Comparison of ENCODE assay signal across 8 cellular contexts in the genomic region with DNA sequence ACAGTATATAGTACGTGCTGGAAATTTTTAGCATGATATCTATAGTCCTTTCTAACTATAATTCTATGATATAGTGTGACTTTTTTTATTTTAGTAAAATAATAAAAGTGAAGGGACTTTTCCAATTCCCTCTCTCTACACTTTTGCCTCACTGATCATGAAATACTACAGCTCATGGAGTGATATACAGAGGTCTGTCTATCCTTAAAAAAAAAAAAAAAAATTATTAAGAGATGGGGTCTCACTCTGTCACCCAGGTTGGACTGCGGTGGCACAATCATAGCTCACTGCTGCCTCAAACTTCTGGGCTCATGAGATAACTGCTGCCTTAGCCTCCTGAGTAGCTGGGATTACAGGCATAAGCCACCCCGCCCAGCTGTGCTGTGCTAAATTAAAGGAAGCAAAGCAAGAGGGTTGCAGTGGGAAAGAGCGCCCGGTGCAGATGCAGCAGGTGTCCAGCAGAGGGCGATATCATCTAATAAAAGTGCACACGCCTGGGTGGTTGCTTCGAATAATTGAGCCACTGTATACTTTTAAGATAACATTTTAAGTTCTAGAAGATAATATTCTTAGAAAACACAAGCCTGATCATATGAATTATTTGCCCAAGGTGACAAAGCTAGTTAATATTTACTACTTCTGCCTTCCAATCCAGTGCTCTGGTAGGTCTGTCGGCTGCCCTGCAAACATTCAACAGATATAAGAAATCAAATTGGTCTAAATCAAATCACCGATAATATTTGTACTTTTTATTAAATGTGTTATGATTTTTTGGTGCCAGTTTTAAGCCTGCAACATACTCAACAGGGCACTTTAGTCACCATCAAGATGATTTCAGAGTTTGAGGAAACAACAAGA.
DNase-seq lines count a peak whose midpoint lies in the region; ATAC-seq lines count a peak whose summit lies in the region.

No MANE protein-coding gene starts in this region.

- no peaks in the 10 kb centered on the region for H3K36me3 ChIP-seq in effector memory CD4-positive, alpha-beta T cell (ENCODE audit: control insufficient read depth, insufficient read depth, low read length)

- peaks cover 2% of the 10 kb centered on the region for H3K4me1 ChIP-seq in effector memory CD4-positive, alpha-beta T cell (ENCODE audit: control insufficient read depth, insufficient read depth, low read length, poor library complexity, severe bottlenecking)

- H3K4me3 Mint-ChIP-seq in activated CD4-positive, alpha-beta memory T cell treated with anti-CD3 and anti-CD28 coated beads, Interleukin-2, amount 10 ng/mL, durations not matched to agents 7 days and 5 days, result no peak overlapping the region

- H3K4me1 Mint-ChIP-seq in activated CD4-positive, alpha-beta memory T cell treated with anti-CD3 and anti-CD28 coated beads, Interleukin-2, amount 10 ng/mL, durations not matched to agents 7 days and 5 days, result no peaks in the 10 kb centered on the region

- no peaks in the 10 kb centered on the region for H3K27me3 ChIP-seq in effector memory CD4-positive, alpha-beta T cell (replicated peaks; ENCODE audit: control insufficient read depth, insufficient read depth, low read length, poor library complexity, severe bottlenecking)

- POLR2A ChIA-PET in activated CD4-positive, alpha-beta memory T cell treated with anti-CD3 and anti-CD28 coated beads, Interleukin-2, amount 10 ng/mL, durations not matched to agents 7 days and 5 days (lab: Charles Lee), result interaction anchor here (1.4 kb wide), 1 partner anchor 129 kb away, joined by 3 read pairs; no protein-coding TSS in a partner anchor

- H3K9me3 ChIP-seq in effector memory CD4-positive, alpha-beta T cell (ENCODE audit: control insufficient read depth, low read length), result no peaks in the 10 kb centered on the region

- CTCF ChIA-PET in activated CD4-positive, alpha-beta memory T cell treated with anti-CD3 and anti-CD28 coated beads, Interleukin-2, amount 10 ng/mL, durations not matched to agents 7 days and 5 days (lab: Charles Lee), result interaction anchor here (0.7 to 2.7 kb wide), 13 partner anchors 33 to 323 kb away, joined by 3 to 71 read pairs (median 5); a partner anchor contains a TSS

- H3K4me3 ChIP-seq in effector memory CD4-positive, alpha-beta T cell (ENCODE audit: insufficient read depth, low read depth, low read length, poor library complexity, severe bottlenecking), result no peak overlapping the region

- H3K27ac Mint-ChIP-seq in activated CD4-positive, alpha-beta memory T cell treated with anti-CD3 and anti-CD28 coated beads, Interleukin-2, amount 10 ng/mL, durations not matched to agents 7 days and 5 days, result no peak overlapping the region

- DNase-seq in AG20443 (ENCODE audit: low spot score), result peak; percentile 81
- DNase-seq in NCI-H526 treated with DMSO at 0.1 percent for 48 hours (lab: John Stamatoyannopoulos, UW), result peak; percentile 36
- peak; percentile 60 for DNase-seq in activated CD4-positive, alpha-beta memory T cell treated with anti-CD3 and anti-CD28 coated beads, Interleukin-2, amount 10 ng/mL, durations not matched to agents 7 days and 5 days
- peak in 2 of 3 donors; percentile 4 to 27 for DNase-seq in effector memory CD4-positive, alpha-beta T cell
- peak; percentile 75 for DNase-seq in midbrain (lab: John Stamatoyannopoulos, UW)
- peak; percentile 80 for DNase-seq in stimulated activated CD8-positive, alpha-beta memory T cell treated with anti-CD3 and anti-CD28 coated beads, Interleukin-4, amount 100 ng/mL, for 48 hours

- H3K36me3 Mint-ChIP-seq in activated CD4-positive, alpha-beta memory T cell treated with anti-CD3 and anti-CD28 coated beads, Interleukin-2, amount 10 ng/mL, durations not matched to agents 7 days and 5 days (ENCODE audit: low read depth), result no peaks in the 10 kb centered on the region

- H3K27me3 Mint-ChIP-seq in activated CD4-positive, alpha-beta memory T cell treated with anti-CD3 and anti-CD28 coated beads, Interleukin-2, amount 10 ng/mL, durations not matched to agents 7 days and 5 days, result peaks cover 2% of the 10 kb centered on the region

- H3K27ac ChIP-seq in effector memory CD4-positive, alpha-beta T cell (ENCODE audit: insufficient read depth, low read length, poor library complexity, severe bottlenecking), result no peak overlapping the region

- H3K9me3 Mint-ChIP-seq in activated CD4-positive, alpha-beta memory T cell treated with anti-CD3 and anti-CD28 coated beads, Interleukin-2, amount 10 ng/mL, durations not matched to agents 7 days and 5 days, result no peaks in the 10 kb centered on the region

- ATAC-seq in GM18873 (IDR thresholded peaks at IDR 0.05; ENCODE audit: low FRiP score, unreplicated experiment) (peak; percentile 59), HG03175 (IDR thresholded peaks at IDR 0.05; ENCODE audit: unreplicated experiment) (peak; percentile 84)

Comparison
In these comparisons a context has a peak if more than half of its experiments do, and no peak if none do; other contexts are left out.
1. DNase-seq: peak in every context shown above with its lines; median percentile 81 in AG20443; 80 in stimulated activated CD8-positive, alpha-beta memory T cell treated with anti-CD3 and anti-CD28 coated beads, Interleukin-4, amount 100 ng/mL, for 48 hours; 75 in midbrain; 60 in activated CD4-positive, alpha-beta memory T cell treated with anti-CD3 and anti-CD28 coated beads, Interleukin-2, amount 10 ng/mL, durations not matched to agents 7 days and 5 days; 36 in NCI-H526 treated with DMSO at 0.1 percent for 48 hours; 16 in effector memory CD4-positive, alpha-beta T cell.